Comparison of ENCODE assay signal across 1 cellular context in genomic region chr12:76551-76950, GRCh38. TPM values are rescaled to one million over a fixed set of nuclear protein-coding genes. Genes with fewer than 3 reads are reported as not detected.
"Had no signal": no experiment of that assay in that cellular context is flagged by ENCODE, and none has a peak within 500 bp of the region (broad histone marks: within the 10 kb centered on the region; RNA-seq: fewer than 3 reads in every experiment).

No MANE protein-coding gene starts in this region.

RNA-seq across cellular contexts. Expression of gene IQSEC3, which starts 10.0 kb away (rescaled TPM):
- total RNA-seq: activated CD4-positive, alpha-beta T cell treated with anti-CD3 and anti-CD28 coated beads for 36 hours had no signal
